ENCODE assay signal across 8 cellular contexts in the genomic region with DNA sequence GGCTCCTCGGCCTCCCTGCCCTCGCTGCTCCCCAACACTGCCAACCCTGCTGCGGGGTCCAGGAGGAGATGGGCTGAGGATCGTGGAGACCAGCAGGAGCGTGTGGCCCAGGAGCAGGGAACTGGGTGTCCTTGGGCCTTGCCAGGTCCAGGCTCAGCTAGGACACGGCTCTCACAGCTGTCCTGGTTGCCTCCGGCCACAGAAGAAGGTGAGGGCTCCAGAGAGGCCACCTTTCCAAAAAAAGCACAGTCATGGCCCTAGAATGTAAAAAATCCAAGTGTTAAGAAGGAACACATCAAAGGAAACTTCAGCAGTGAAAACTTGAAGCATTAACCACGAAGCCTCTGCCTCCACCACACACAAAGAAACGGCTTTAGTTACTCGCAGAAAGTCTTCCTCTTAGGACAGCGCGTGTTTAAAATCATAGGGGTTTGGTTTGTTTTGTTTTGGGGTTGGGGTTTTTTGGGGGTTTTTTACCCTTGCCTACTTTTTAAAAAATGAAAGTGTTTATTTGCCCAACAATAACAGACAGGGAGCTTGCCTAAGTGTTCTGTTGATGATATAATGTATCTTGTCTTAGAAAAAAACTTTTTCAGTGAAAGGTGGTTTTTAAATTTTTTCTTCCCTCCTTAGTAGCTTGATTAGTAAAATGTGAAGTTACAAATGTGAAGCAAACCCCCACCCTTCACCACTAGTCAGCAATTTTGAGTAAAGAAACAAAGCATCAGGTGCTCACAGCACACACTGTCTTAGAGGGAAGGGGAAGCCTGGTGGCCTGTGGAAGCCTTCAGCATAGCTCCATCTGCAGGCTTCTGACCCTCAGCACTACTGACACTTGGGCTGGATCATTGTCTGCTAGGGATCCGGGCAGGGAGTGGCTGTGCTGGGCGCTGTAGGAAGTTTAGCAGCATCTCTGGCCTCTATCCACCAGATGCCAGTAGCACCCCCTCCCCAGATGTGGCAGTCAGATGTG. TPM values are rescaled to one million over a fixed set of nuclear protein-coding genes. Genes with fewer than 3 reads are reported as not detected.
DNase-seq lines count a peak whose midpoint lies in the region; ATAC-seq and TF ChIP-seq lines count a peak whose summit lies in the region.

No MANE protein-coding gene starts in this region.

- no peaks in the 10 kb centered on the region for H4K20me1 ChIP-seq in HCT116 (ENCODE audit: insufficient read depth)

- H3K4me1 ChIP-seq in HCT116 (ENCODE audit: control insufficient read depth in 1 of 2, insufficient read depth in 2 of 2, low read length in 2 of 2) (peaks cover 17 to 32% of the 10 kb centered on the region in 2 experiments), ascending aorta (peaks cover 12 to 19% of the 10 kb centered on the region in 2 donors)

- H3K4me3 ChIP-seq in GM12875 (ENCODE audit: low read depth, low read length) (no peak overlapping the region), HCT116 (replicated peaks in 1 of 2; ENCODE audit: low read depth in 1 of 2, low read length in 2 of 2) (no peak overlapping the region), ascending aorta (no peak overlapping the region)

- H3K4me2 ChIP-seq in HCT116 (ENCODE audit: low read length), result peak overlapping the region; percentile 21

- intact Hi-C loops in HCT116 (cut with micrococcal nuclease), result loop anchor here (10.0 kb wide), 1 partner anchor 595 kb away; no protein-coding TSS in a partner anchor
- intact Hi-C loops in ascending aorta (cut with DNase I), result no loop called here

- peak; percentile 76 for TF ChIP-seq RAD21 in HCT116 (IDR thresholded peaks at IDR 0.05; ENCODE audit: low read depth)

- H3K27me3 ChIP-seq in HCT116 (ENCODE audit: insufficient read depth, low read length), result no peaks in the 10 kb centered on the region
- H3K27me3 ChIP-seq in ascending aorta, result no peaks in the 10 kb centered on the region

- CTCF ChIA-PET in HCT116 (lab: Charles Lee) (interaction anchor here (1.0 to 1.6 kb wide), 7 partner anchors 8 to 218 kb away, joined by 3 to 8 read pairs (median 4); no protein-coding TSS in a partner anchor), HEK293T (lab: Yijun Ruan, JAX) (interaction anchor here (0.8 to 0.9 kb wide), 2 partner anchors 66 to 106 kb away, joined by 3 to 6 read pairs; no protein-coding TSS in a partner anchor)

- DNase-seq in HCT116 (ENCODE audit: low read depth, low spot score) (peak; percentile 15), NOMO-1 treated with dmso at 0.1 percent for 144 hours (lab: John Stamatoyannopoulos, UW; ENCODE audit: unreplicated experiment) (peak; percentile 13), ascending aorta (ENCODE audit: low spot score in 2 of 2) (peak in 1 of 2 donors; percentile 64), lung microvascular endothelial cell (ENCODE audit: low read depth in 2 of 2) (peak; percentile 46 to 62), HEK293T (ENCODE audit: extremely low spot score) (no peak), NCI-H2227 treated with DMSO at 0.1 percent for 48 hours (lab: John Stamatoyannopoulos, UW) (no peak)
- DNase-seq in effector CD4-positive, alpha-beta T cell, result no peak

- H3K9me2 ChIP-seq in HCT116 (ENCODE audit: insufficient read depth), result no peaks in the 10 kb centered on the region

- H3K9ac ChIP-seq in HCT116 (ENCODE audit: low read length), result peak overlapping the region; percentile 8

- peaks cover 50% of the 10 kb centered on the region for H3K79me2 ChIP-seq in HCT116 (ENCODE audit: insufficient read depth, low read length)

- ATAC-seq in HCT116, result peak; percentile 90

- H3K27ac ChIP-seq in HCT116 (ENCODE audit: low read depth, low read length) (peak overlapping the region; percentile 51), ascending aorta (peak overlapping the region; percentile 35 to 38)

- no peak for TF ChIP-seq POLR2A in HCT116 (IDR thresholded peaks at IDR 0.05; ENCODE audit: borderline replicate concordance, extremely low read depth, insufficient read depth, insufficient read length)

- no peak overlapping the region for H2AFZ ChIP-seq in HCT116 (ENCODE audit: low read depth, low read length, poor library complexity, severe bottlenecking)

- POLR2A ChIA-PET in HCT116 (lab: Charles Lee) (no interaction called here), HEK293T (lab: Yijun Ruan, JAX) (no interaction called here)

- H3K9me3 ChIP-seq in HCT116 (ENCODE audit: control insufficient read depth in 1 of 2, insufficient read depth in 1 of 2, low read depth in 1 of 2, low read length in 2 of 2), result no peaks in the 10 kb centered on the region
- no peaks in the 10 kb centered on the region for H3K9me3 ChIP-seq in ascending aorta

- H3K36me3 ChIP-seq in HCT116 (ENCODE audit: control insufficient read depth in 1 of 2, insufficient read depth in 2 of 2, low read length in 2 of 2), result peaks cover 14 to 34% of the 10 kb centered on the region in 2 experiments
- H3K36me3 ChIP-seq in ascending aorta, result peaks cover 27 to 36% of the 10 kb centered on the region in 2 donors

- TF ChIP-seq CTCF in GM12875 (IDR thresholded peaks at IDR 0.05; ENCODE audit: borderline replicate concordance, insufficient read depth, low read depth, low read length) (peak; percentile 71), HCT116 (IDR thresholded peaks at IDR 0.05 in 2 of 3, conservative IDR thresholded peaks at IDR 0.05 in 1 of 3; ENCODE audit: borderline replicate concordance in 1 of 3, insufficient read depth in 1 of 3, low read depth in 2 of 3, low read length in 2 of 3) (peak; percentile 52 to 60 (median 58); a peak in 5 of 6 replicates), ascending aorta (IDR thresholded peaks at IDR 0.05) (peak in 1 of 3 experiments; percentile 14)

- BruUV-seq in HCT116 (replicated peaks; lab: Mats Ljungman, UMichigan), result TSS peak; percentile 25

- RAD21 ChIA-PET in HCT116 (lab: Charles Lee; ENCODE audit: low non-redundant PET in 1 of 2, low total read pairs in 2 of 2, uncharacterized antibody in 2 of 2, unreplicated experiment in 2 of 2), result no interaction called here

TF ChIP-seq in HCT116, 20 proteins besides CTCF, POLR2A, EP300 and RAD21:
- TF ChIP-seq SIN3A (IDR thresholded peaks at IDR 0.05; ENCODE audit: low read depth) (no peak), YY1 (IDR thresholded peaks at IDR 0.05; ENCODE audit: extremely low read depth, insufficient replicate concordance, low read depth, low read length) (no peak), FOSL1 (IDR thresholded peaks at IDR 0.05; ENCODE audit: low read depth) (no peak), TCF7L2 (IDR thresholded peaks at IDR 0.05; ENCODE audit: borderline replicate concordance, extremely low read depth, insufficient read depth, insufficient read length) (no peak)

TF ChIP-seq in HEK293T, 16 proteins besides CTCF, POLR2A, EP300 and RAD21:
- TF ChIP-seq BHLHE40 (IDR thresholded peaks at IDR 0.05; ENCODE audit: borderline replicate concordance), result no peak
- TF ChIP-seq FOXK2 (IDR thresholded peaks at IDR 0.05), result no peak
- TF ChIP-seq ELF4 (IDR thresholded peaks at IDR 0.05), result no peak
- no peak for TF ChIP-seq CTBP1 (IDR thresholded peaks at IDR 0.05; ENCODE audit: borderline replicate concordance)

RNA-seq across cellular contexts. Expression of a gene that starts 60.0 kb away (rescaled TPM):
- total RNA-seq in HCT116 (2021; ENCODE audit: unreplicated experiment) (47.5 TPM), ascending aorta (30.2 TPM), lung microvascular endothelial cell (21.6 and 25.6 TPM in 2 replicates)
- 28.6 and 33.0 TPM in 2 replicates for polyA plus RNA-seq in HCT116 (2012)

Comparison
In these comparisons a context has a peak if more than half of its experiments do, and no peak if none do; other contexts are left out.
1. DNase-seq: peak in HCT116 (single experiment), NOMO-1 treated with dmso at 0.1 percent for 144 hours (single experiment) and lung microvascular endothelial cell (2 of 2); none in HEK293T (single experiment), NCI-H2227 treated with DMSO at 0.1 percent for 48 hours (single experiment) and effector CD4-positive, alpha-beta T cell (single experiment).